In genomic region chr11:10930224-10930960, GRCh38 we compare ENCODE assay signal across 1 cellular context.
TF ChIP-seq lines count a peak whose summit lies in the region.

No MANE protein-coding gene starts in this region.

TF ChIP-seq in WTC11, 78 proteins besides CTCF, POLR2A, EP300 and RAD21 (continued from another document):
- TF ChIP-seq, protein P1, sequence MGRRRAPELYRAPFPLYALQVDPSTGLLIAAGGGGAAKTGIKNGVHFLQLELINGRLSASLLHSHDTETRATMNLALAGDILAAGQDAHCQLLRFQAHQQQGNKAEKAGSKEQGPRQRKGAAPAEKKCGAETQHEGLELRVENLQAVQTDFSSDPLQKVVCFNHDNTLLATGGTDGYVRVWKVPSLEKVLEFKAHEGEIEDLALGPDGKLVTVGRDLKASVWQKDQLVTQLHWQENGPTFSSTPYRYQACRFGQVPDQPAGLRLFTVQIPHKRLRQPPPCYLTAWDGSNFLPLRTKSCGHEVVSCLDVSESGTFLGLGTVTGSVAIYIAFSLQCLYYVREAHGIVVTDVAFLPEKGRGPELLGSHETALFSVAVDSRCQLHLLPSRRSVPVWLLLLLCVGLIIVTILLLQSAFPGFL (CRISPR knock-in tag; IDR thresholded peaks at IDR 0.05; ENCODE audit: borderline replicate concordance) = peak; percentile 17; the same call in 1 of the 2 replicates
- TF ChIP-seq TCF7 (CRISPR knock-in tag; IDR thresholded peaks at IDR 0.05; ENCODE audit: low read depth) = 0 out of 2 replicates have a peak, but pooled peaks have one; percentile 61
- TF ChIP-seq TP53 (CRISPR knock-in tag; IDR thresholded peaks at IDR 0.05) = 0 out of 2 replicates have a peak, but pooled peaks have one; percentile 59
- TF ChIP-seq FOXP4 (CRISPR knock-in tag; IDR thresholded peaks at IDR 0.05) = peak; percentile 35; the same call in 1 of the 2 replicates
- 0 out of 2 replicates have a peak, but pooled peaks have one; percentile 13 for TF ChIP-seq SMAD3 (CRISPR knock-in tag; IDR thresholded peaks at IDR 0.05; ENCODE audit: borderline replicate concordance)
- TF ChIP-seq, protein P2, sequence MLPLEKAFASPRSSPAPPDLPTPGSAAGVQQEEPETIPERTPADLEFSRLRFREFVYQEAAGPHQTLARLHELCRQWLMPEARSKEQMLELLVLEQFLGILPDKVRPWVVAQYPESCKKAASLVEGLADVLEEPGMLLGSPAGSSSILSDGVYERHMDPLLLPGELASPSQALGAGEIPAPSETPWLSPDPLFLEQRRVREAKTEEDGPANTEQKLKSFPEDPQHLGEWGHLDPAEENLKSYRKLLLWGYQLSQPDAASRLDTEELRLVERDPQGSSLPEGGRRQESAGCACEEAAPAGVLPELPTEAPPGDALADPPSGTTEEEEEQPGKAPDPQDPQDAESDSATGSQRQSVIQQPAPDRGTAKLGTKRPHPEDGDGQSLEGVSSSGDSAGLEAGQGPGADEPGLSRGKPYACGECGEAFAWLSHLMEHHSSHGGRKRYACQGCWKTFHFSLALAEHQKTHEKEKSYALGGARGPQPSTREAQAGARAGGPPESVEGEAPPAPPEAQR (CRISPR knock-in tag; IDR thresholded peaks at IDR 0.05) = no peak
- peak; percentile 84; the same call in 1 of the 2 replicates for TF ChIP-seq ELF4 (CRISPR knock-in tag; IDR thresholded peaks at IDR 0.05; ENCODE audit: low read depth)
